In genomic region chr4:77079281-77079680, GRCh38 we compare ENCODE assay signal across 20 cellular contexts.
"Had no signal": no experiment of that assay in that cellular context is flagged by ENCODE, and none has a peak within 500 bp of the region (broad histone marks: within the 10 kb centered on the region; RNA-seq: fewer than 3 reads in every experiment).

No MANE protein-coding gene starts in this region.

- H3K4me3 ChIP-seq: ascending aorta, gastroesophageal sphincter, hepatocyte, left ventricle myocardium inferior, right lobe of liver, SK-N-MC had no signal

- H2AFZ ChIP-seq: hepatocyte had no signal

- ATAC-seq: activated CD8-positive, alpha-beta memory T cell treated with anti-CD3 and anti-CD28 coated beads, Interleukin-2, amount 10 ng/mL, durations not matched to agents 7 days and 5 days; activated CD8-positive, alpha-beta T cell treated with anti-CD3 and anti-CD28 coated beads, Interleukin-2, amount 10 ng/mL, durations not matched to agents 7 days and 5 days; gastroesophageal sphincter; right lobe of liver had no signal

- H3K9me3 ChIP-seq: ascending aorta, gastroesophageal sphincter, left ventricle myocardium inferior, right lobe of liver had no signal

- H3K27ac Mint-ChIP-seq: activated CD8-positive, alpha-beta memory T cell treated with anti-CD3 and anti-CD28 coated beads, Interleukin-2, amount 10 ng/mL, durations not matched to agents 7 days and 5 days; activated CD8-positive, alpha-beta T cell treated with anti-CD3 and anti-CD28 coated beads, Interleukin-2, amount 10 ng/mL, durations not matched to agents 7 days and 5 days; activated naive CD8-positive, alpha-beta T cell had no signal

- H3K27me3 Mint-ChIP-seq: activated naive CD8-positive, alpha-beta T cell had no signal

- H3K27me3 ChIP-seq: ascending aorta, gastroesophageal sphincter, hepatocyte, right lobe of liver had no signal

- DNase-seq: activated CD4-positive, alpha-beta T cell treated with anti-CD3 and anti-CD28 coated beads for 1 hour; activated CD8-positive, alpha-beta memory T cell treated with anti-CD3 and anti-CD28 coated beads, Interleukin-2, amount 10 ng/mL, durations not matched to agents 7 days and 5 days; activated CD8-positive, alpha-beta T cell treated with anti-CD3 and anti-CD28 coated beads, Interleukin-2, amount 10 ng/mL, durations not matched to agents 7 days and 5 days; activated effector memory CD4-positive, alpha-beta T cell treated with Interleukin-2 at 50 U/mL for 16 hours; activated naive CD4-positive, alpha-beta T cell treated with Interleukin-2 at 50 U/mL for 16 hours; caudate nucleus; islet precursor cell; left ventricle myocardium inferior; mammary epithelial cell; naive B cell; right lobe of liver; stimulated activated CD4-positive, alpha-beta T cell treated with anti-CD3 and anti-CD28 coated beads, Interleukin-2, amount 100 ng/mL, for 48 hours; stimulated activated naive CD4-positive, alpha-beta T cell treated with Interleukin-2 at 50 U/mL for 16 hours; SW 1271; T-helper 2 cell had no signal

- H3K9me3 Mint-ChIP-seq: naive B cell had no signal

- H3K4me2 ChIP-seq: hepatocyte had no signal

- H3K36me3 ChIP-seq: ascending aorta, gastroesophageal sphincter, right lobe of liver had no signal

- H3K4me3 Mint-ChIP-seq: activated CD8-positive, alpha-beta memory T cell treated with anti-CD3 and anti-CD28 coated beads, Interleukin-2, amount 10 ng/mL, durations not matched to agents 7 days and 5 days; activated CD8-positive, alpha-beta T cell treated with anti-CD3 and anti-CD28 coated beads, Interleukin-2, amount 10 ng/mL, durations not matched to agents 7 days and 5 days; activated naive CD8-positive, alpha-beta T cell; naive B cell had no signal
